8 cellular contexts compared by ENCODE assay signal in genomic region chr2:54524236-54524991, GRCh38.
DNase-seq lines count a peak whose midpoint lies in the region; ATAC-seq and TF ChIP-seq lines count a peak whose summit lies in the region.

No MANE protein-coding gene starts in this region.

- intact Hi-C loops in posterior cingulate gyrus (cut with DNase I) = loop anchor here (10.0 kb wide), 1 partner anchor 120 kb away; no protein-coding TSS in a partner anchor

- no peak overlapping the region for H3K4me2 ChIP-seq in mesendoderm (ENCODE audit: low read length)

- no peak overlapping the region for H3K56ac ChIP-seq in mesendoderm (ENCODE audit: low read length)

- H4K5ac ChIP-seq in mesendoderm (ENCODE audit: low read length) = no peak overlapping the region

- no peak overlapping the region for H3K4ac ChIP-seq in mesendoderm (ENCODE audit: low read depth, low read length)

- H3K4me1 ChIP-seq in mesendoderm (ENCODE audit: control insufficient read depth, low read depth, low read length) = peaks cover 3% of the 10 kb centered on the region

- no peak overlapping the region for H3K18ac ChIP-seq in mesendoderm (ENCODE audit: low read length)

- TF ChIP-seq EP300 in Ishikawa (IDR thresholded peaks at IDR 0.05; ENCODE audit: borderline replicate concordance) = no peak

- H2BK5ac ChIP-seq in mesendoderm (ENCODE audit: low read length) = no peak overlapping the region

- no peak overlapping the region for H3K4me3 ChIP-seq in mesendoderm (ENCODE audit: low read length)

- WGBS in mesendoderm (ENCODE audit: extremely low coverage, insufficient coverage, low lambda C conversion rate) = no CpG with 5 or more reads among the region's 13 CpGs

- no peak overlapping the region for H2BK120ac ChIP-seq in mesendoderm (ENCODE audit: low read depth, low read length)

- no peak for TF ChIP-seq RAD21 in Ishikawa (IDR thresholded peaks at IDR 0.05; ENCODE audit: low read depth)

- no peaks in the 10 kb centered on the region for H3K9me3 Mint-ChIP-seq in activated naive CD8-positive, alpha-beta T cell treated with anti-CD3 and anti-CD28 coated beads, Interleukin-2, amount 50 U/mL, for 24 hours

- H4K8ac ChIP-seq in mesendoderm (ENCODE audit: low read depth, low read length) = no peak overlapping the region

- DNase-seq in ELR (ENCODE audit: low read depth) = peak; percentile 72
- DNase-seq in activated naive CD8-positive, alpha-beta T cell treated with anti-CD3 and anti-CD28 coated beads, Interleukin-2, amount 50 U/mL, for 24 hours = peak; percentile 13
- peak; percentile 41 for DNase-seq in mesendoderm
- no peak for DNase-seq in posterior cingulate gyrus
- no peak for DNase-seq in AG08396 (ENCODE audit: low spot score)

- ATAC-seq in GM21367 (IDR thresholded peaks at IDR 0.05; ENCODE audit: unreplicated experiment) (peak; percentile 47), HG03025 (IDR thresholded peaks at IDR 0.05; ENCODE audit: low FRiP score, unreplicated experiment) (no peak)
- ATAC-seq in activated naive CD8-positive, alpha-beta T cell treated with anti-CD3 and anti-CD28 coated beads, Interleukin-2, amount 50 U/mL, for 24 hours = peak; percentile 87

- H3K27me3 Mint-ChIP-seq in activated naive CD8-positive, alpha-beta T cell treated with anti-CD3 and anti-CD28 coated beads, Interleukin-2, amount 50 U/mL, for 24 hours = peaks cover 6% of the 10 kb centered on the region

- H3K23ac ChIP-seq in mesendoderm (ENCODE audit: low read length) = no peak overlapping the region

- H3K9ac ChIP-seq in mesendoderm (ENCODE audit: low read length) = no peak overlapping the region

- H2AK5ac ChIP-seq in mesendoderm (ENCODE audit: low read length) = no peak overlapping the region

- no peaks in the 10 kb centered on the region for H3K36me3 ChIP-seq in mesendoderm (ENCODE audit: control insufficient read depth, insufficient read depth, low read length)

- no peaks in the 10 kb centered on the region for H3K27me3 ChIP-seq in mesendoderm (ENCODE audit: insufficient read depth, low read length, poor library complexity)

- H2BK15ac ChIP-seq in mesendoderm (replicated peaks; ENCODE audit: low read depth) = no peak overlapping the region

- H3K4me3 Mint-ChIP-seq in activated naive CD8-positive, alpha-beta T cell treated with anti-CD3 and anti-CD28 coated beads, Interleukin-2, amount 50 U/mL, for 24 hours = peak overlapping the region; percentile 43

- peak overlapping the region; percentile 38 for H3K27ac Mint-ChIP-seq in activated naive CD8-positive, alpha-beta T cell treated with anti-CD3 and anti-CD28 coated beads, Interleukin-2, amount 50 U/mL, for 24 hours

- peaks cover 16% of the 10 kb centered on the region for H3K4me1 Mint-ChIP-seq in activated naive CD8-positive, alpha-beta T cell treated with anti-CD3 and anti-CD28 coated beads, Interleukin-2, amount 50 U/mL, for 24 hours

- peaks cover 2% of the 10 kb centered on the region for H3K79me2 ChIP-seq in mesendoderm (ENCODE audit: control insufficient read depth, insufficient read depth, low read length)

- no peaks in the 10 kb centered on the region for H3K36me3 Mint-ChIP-seq in activated naive CD8-positive, alpha-beta T cell treated with anti-CD3 and anti-CD28 coated beads, Interleukin-2, amount 50 U/mL, for 24 hours (ENCODE audit: low read depth)

- no peak overlapping the region for H3K27ac ChIP-seq in mesendoderm (ENCODE audit: low read depth, low read length)

- H3K79me1 ChIP-seq in mesendoderm (ENCODE audit: low read length) = peaks cover 7% of the 10 kb centered on the region

TF ChIP-seq in Ishikawa, 13 proteins besides CTCF, POLR2A, EP300 and RAD21:
- TF ChIP-seq, protein P1, sequence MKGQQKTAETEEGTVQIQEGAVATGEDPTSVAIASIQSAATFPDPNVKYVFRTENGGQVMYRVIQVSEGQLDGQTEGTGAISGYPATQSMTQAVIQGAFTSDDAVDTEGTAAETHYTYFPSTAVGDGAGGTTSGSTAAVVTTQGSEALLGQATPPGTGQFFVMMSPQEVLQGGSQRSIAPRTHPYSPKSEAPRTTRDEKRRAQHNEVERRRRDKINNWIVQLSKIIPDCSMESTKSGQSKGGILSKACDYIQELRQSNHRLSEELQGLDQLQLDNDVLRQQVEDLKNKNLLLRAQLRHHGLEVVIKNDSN (IDR thresholded peaks at IDR 0.05) = peak; percentile 35; the same call in 1 of the 2 replicates
- TF ChIP-seq CREB1 (IDR thresholded peaks at IDR 0.05; ENCODE audit: low read depth) = no peak

Comparison
In these comparisons a context has a peak if more than half of its experiments do, and no peak if none do; other contexts are left out.
1. DNase-seq: peak in ELR (single experiment), activated naive CD8-positive, alpha-beta T cell treated with anti-CD3 and anti-CD28 coated beads, Interleukin-2, amount 50 U/mL, for 24 hours (single experiment) and mesendoderm (single experiment); none in posterior cingulate gyrus (0 of 10) and AG08396 (single experiment).